8 cellular contexts compared by ENCODE assay signal in genomic region chr1:25796807-25797458, GRCh38. TPM values are rescaled to one million over a fixed set of nuclear protein-coding genes. Genes with fewer than 3 reads are reported as not detected.
DNase-seq lines count a peak whose midpoint lies in the region; ATAC-seq and TF ChIP-seq lines count a peak whose summit lies in the region.

No MANE protein-coding gene starts in this region.

- peak overlapping the region; percentile 6 for H3K27ac Mint-ChIP-seq in activated T-cell treated with anti-CD3 and anti-CD28 coated beads, Interleukin-2, amount 50 U/mL, for 72 hours

- no peak overlapping the region for H4K91ac ChIP-seq in neuronal stem cell (ENCODE audit: low read depth, low read length, poor library complexity)

- no peak for TF ChIP-seq POLR2A in stomach (IDR thresholded peaks at IDR 0.05)

- peak; percentile 31 to 41 for ATAC-seq in activated T-cell treated with anti-CD3 and anti-CD28 coated beads, Interleukin-2, amount 50 U/mL, for 72 hours (replicated peaks in 1 of 2)
- ATAC-seq in GM18517 (IDR thresholded peaks at IDR 0.05; ENCODE audit: unreplicated experiment), result no peak

- peak; percentile 70 for DNase-seq in Caki2 (ENCODE audit: low read depth)
- peak; percentile 70 for DNase-seq in LoVo (ENCODE audit: low spot score)
- peak; percentile 78 for DNase-seq in RKO (ENCODE audit: low spot score)
- DNase-seq in activated T-cell treated with anti-CD3 and anti-CD28 coated beads, Interleukin-2, amount 50 U/mL, for 72 hours, result peak; percentile 78 to 84
- peak; percentile 77 for DNase-seq in fibroblast of mammary gland (ENCODE audit: low read depth)
- DNase-seq in neuronal stem cell (ENCODE audit: low spot score), result peak; percentile 82
- peak; percentile 91 for DNase-seq in stomach

- H3K79me1 ChIP-seq in neuronal stem cell (ENCODE audit: low read depth, low read length), result no peaks in the 10 kb centered on the region

- H3K36me3 ChIP-seq in neuronal stem cell (replicated peaks in 1 of 2; ENCODE audit: control insufficient read depth in 2 of 2, insufficient read depth in 2 of 2, low read length in 2 of 2), result no peaks in the 10 kb centered on the region
- no peaks in the 10 kb centered on the region for H3K36me3 ChIP-seq in stomach

- no peaks in the 10 kb centered on the region for H3K9me3 ChIP-seq in neuronal stem cell (replicated peaks in 1 of 2; ENCODE audit: control insufficient read depth in 2 of 2, insufficient read depth in 1 of 2, low read depth in 1 of 2, low read length in 2 of 2)
- no peaks in the 10 kb centered on the region for H3K9me3 ChIP-seq in stomach

- H3K4me3 ChIP-seq in fibroblast of mammary gland (ENCODE audit: control insufficient read depth, low read depth, low read length) (no peak overlapping the region), neuronal stem cell (ENCODE audit: low read length in 2 of 2) (no peak overlapping the region), stomach (no peak overlapping the region)

- H3K27ac ChIP-seq in neuronal stem cell (replicated peaks; ENCODE audit: low read length) (no peak overlapping the region), stomach (peak overlapping the region; percentile 34 to 70 (median 64))

- in situ Hi-C loops in Caki2 (cut with HindIII; ENCODE audit: low pct_unique_long_range_greater_than_20kb, low sequenced_read_pairs), result no loop called here

- peak overlapping the region; percentile 70 for H2BK5ac ChIP-seq in neuronal stem cell (ENCODE audit: low read length)

- TF ChIP-seq EP300 in stomach (IDR thresholded peaks at IDR 0.05), result no peak

- no peaks in the 10 kb centered on the region for H3K27me3 ChIP-seq in neuronal stem cell (ENCODE audit: control insufficient read depth in 3 of 3, insufficient read depth in 3 of 3, low read depth in 1 of 3, low read length in 3 of 3)
- H3K27me3 ChIP-seq in stomach, result no peaks in the 10 kb centered on the region

- H3K4me2 ChIP-seq in neuronal stem cell (ENCODE audit: insufficient read depth, low read length, poor library complexity, severe bottlenecking), result no peak overlapping the region

- H4K8ac ChIP-seq in neuronal stem cell (ENCODE audit: low read depth, low read length), result no peak overlapping the region

- no peak overlapping the region for H3K4ac ChIP-seq in neuronal stem cell (ENCODE audit: low read length)

- peak; percentile 92 for TF ChIP-seq CTCF in fibroblast of mammary gland (conservative IDR thresholded peaks at IDR 0.05; ENCODE audit: control insufficient read depth, insufficient read depth, low read depth, low read length)
- TF ChIP-seq CTCF in stomach (IDR thresholded peaks at IDR 0.05), result peak in 5 of 7 experiments; percentile 62 to 94 (median 78)

- no peak overlapping the region for H2BK15ac ChIP-seq in neuronal stem cell (ENCODE audit: low read length)

- H3K23ac ChIP-seq in neuronal stem cell (ENCODE audit: low read depth, low read length, poor library complexity), result no peak overlapping the region

- peaks cover 0 to 2% of the 10 kb centered on the region in 2 donors for H3K36me3 Mint-ChIP-seq in activated T-cell treated with anti-CD3 and anti-CD28 coated beads, Interleukin-2, amount 50 U/mL, for 72 hours (ENCODE audit: insufficient read depth in 2 of 2)

- peaks cover 64% of the 10 kb centered on the region for H3K4me1 Mint-ChIP-seq in activated T-cell treated with anti-CD3 and anti-CD28 coated beads, Interleukin-2, amount 50 U/mL, for 72 hours (ENCODE audit: low read depth)

- peak overlapping the region; percentile 26 for H2AFZ ChIP-seq in neuronal stem cell (ENCODE audit: low read length)

- WGBS in neuronal stem cell (ENCODE audit: extremely low coverage in 2 of 2, insufficient read length in 2 of 2, insufficient replicate concordance in 1 of 2), 2 donors, result no CpG with 5 or more reads among the region's 19 CpGs
- WGBS in stomach, 5 donors, result 7 to 11% (median 9%) methylated on average over 13 to 19 of the region's 19 CpGs

- peak overlapping the region; percentile 76 for H2AK5ac ChIP-seq in neuronal stem cell (ENCODE audit: low read depth, low read length)

- peak overlapping the region; percentile 45 for H3K9ac ChIP-seq in neuronal stem cell (ENCODE audit: low read depth, low read length, poor library complexity)

- intact Hi-C loops in stomach (cut with DNase I; ENCODE audit: low total_unique reads), result no loop called here

- H2BK12ac ChIP-seq in neuronal stem cell (ENCODE audit: low read length), result peak overlapping the region; percentile 65

- H3K27me3 Mint-ChIP-seq in activated T-cell treated with anti-CD3 and anti-CD28 coated beads, Interleukin-2, amount 50 U/mL, for 72 hours (ENCODE audit: low read depth), result no peaks in the 10 kb centered on the region

- H3K4me1 ChIP-seq in neuronal stem cell (ENCODE audit: control insufficient read depth in 2 of 2, insufficient read depth in 1 of 2, low read depth in 1 of 2, low read length in 2 of 2) (peaks cover 9 to 21% of the 10 kb centered on the region in 2 donors), stomach (peaks cover 35 to 57% (median 48%) of the 10 kb centered on the region in 4 donors)

- H3K14ac ChIP-seq in neuronal stem cell (ENCODE audit: low read length), result no peak overlapping the region

- H3K9me3 Mint-ChIP-seq in activated T-cell treated with anti-CD3 and anti-CD28 coated beads, Interleukin-2, amount 50 U/mL, for 72 hours, result no peaks in the 10 kb centered on the region

- H3K4me3 Mint-ChIP-seq in activated T-cell treated with anti-CD3 and anti-CD28 coated beads, Interleukin-2, amount 50 U/mL, for 72 hours, result peak overlapping the region; percentile 63 to 67

- no peak overlapping the region for H3K18ac ChIP-seq in neuronal stem cell (ENCODE audit: low read length)

- H2BK120ac ChIP-seq in neuronal stem cell (ENCODE audit: low read depth, low read length), result no peak overlapping the region

RNA-seq across cellular contexts. Expression of gene SELENON, which starts 3.1 kb away (rescaled TPM):
- total RNA-seq in Caki2 (2014; rRNA removed; shearing (Covaris generic); ENCODE audit: low replicate concordance), result 13.8 and 16.9 TPM in 2 replicates
- total RNA-seq in activated T-cell treated with anti-CD3 and anti-CD28 coated beads, Interleukin-2, amount 50 U/mL, for 72 hours, result 10 to 100 TPM; 29.5 to 31.1 TPM
- 92.8 TPM for polyA plus RNA-seq in neuronal stem cell (2013, experiment 1 of 2)
- 91.3 TPM for polyA plus RNA-seq in neuronal stem cell (2013, experiment 2 of 2)
- total RNA-seq in stomach, result 10 to 100 TPM in 4 of 5 donors, 1 to 10 TPM in 1; 1.7 to 81.1 (median 18.3) TPM
- polyA plus RNA-seq in stomach, result 10 to 100 TPM in 2 of 3 donors, 1 to 10 TPM in 1; 9.5 to 29.4 (median 21.7) TPM

RNA-seq across cellular contexts. Expression of gene MTFR1L, which starts 22.8 kb away (rescaled TPM):
- total RNA-seq in Caki2 (2014; rRNA removed; shearing (Covaris generic); ENCODE audit: low replicate concordance), result 12.3 and 16.3 TPM in 2 replicates
- total RNA-seq in activated T-cell treated with anti-CD3 and anti-CD28 coated beads, Interleukin-2, amount 50 U/mL, for 72 hours, result 10 to 100 TPM; 34.0 to 39.1 TPM
- 32.0 TPM for polyA plus RNA-seq in neuronal stem cell (2013, experiment 1 of 2)
- 30.2 TPM for polyA plus RNA-seq in neuronal stem cell (2013, experiment 2 of 2)
- total RNA-seq in stomach, result 100 to 1,000 TPM in 3 of 5 donors, 10 to 100 TPM in 2; 39.3 to 301 (median 107) TPM
- polyA plus RNA-seq in stomach, result 10 to 100 TPM; 41.1 to 52.4 (median 49.5) TPM
